ENCODE assay signal across 19 cellular contexts in genomic region chr19:43564800-43565199, GRCh38. TPM values are rescaled to one million over a fixed set of nuclear protein-coding genes. Genes with fewer than 3 reads are reported as not detected.
DNase-seq lines count a peak whose midpoint lies in the region; ATAC-seq and TF ChIP-seq lines count a peak whose summit lies in the region.
"Had no signal": no experiment of that assay in that cellular context is flagged by ENCODE, and none has a peak within 500 bp of the region (broad histone marks: within the 10 kb centered on the region; RNA-seq: fewer than 3 reads in every experiment).

No MANE protein-coding gene starts in this region.

- peaks cover 28% of the 10 kb centered on the region for H3K36me3 Mint-ChIP-seq in activated CD4-positive, alpha-beta T cell treated with anti-CD3 and anti-CD28 coated beads, Interleukin-2, amount 10 ng/mL, durations not matched to agents 7 days and 5 days (ENCODE audit: low read depth)
- H3K36me3 Mint-ChIP-seq in stimulated activated memory B cell treated with anti-CD40 and anti-IgM and Interleukin-4, amounts not matched to agents 10 μg/mL and 1 μg/mL and 100 μg/mL, for 72 hours, result peaks cover 36% of the 10 kb centered on the region

- no peaks in the 10 kb centered on the region for H3K9me3 Mint-ChIP-seq in activated CD4-positive, alpha-beta T cell treated with anti-CD3 and anti-CD28 coated beads, Interleukin-2, amount 10 ng/mL, durations not matched to agents 7 days and 5 days
- no peaks in the 10 kb centered on the region for H3K9me3 Mint-ChIP-seq in stimulated activated memory B cell treated with anti-CD40 and anti-IgM and Interleukin-4, amounts not matched to agents 10 μg/mL and 1 μg/mL and 100 μg/mL, for 72 hours
- H3K9me3 Mint-ChIP-seq: type B pancreatic cell had no signal

- no peak overlapping the region for H3K4me3 Mint-ChIP-seq in activated CD4-positive, alpha-beta T cell treated with anti-CD3 and anti-CD28 coated beads, Interleukin-2, amount 10 ng/mL, durations not matched to agents 7 days and 5 days
- no peak overlapping the region for H3K4me3 Mint-ChIP-seq in stimulated activated memory B cell treated with anti-CD40 and anti-IgM and Interleukin-4, amounts not matched to agents 10 μg/mL and 1 μg/mL and 100 μg/mL, for 72 hours
- H3K4me3 Mint-ChIP-seq: type B pancreatic cell had no signal

- no peak overlapping the region for H3K27ac ChIP-seq in brain microvascular endothelial cell
- H3K27ac ChIP-seq in tibial artery, result no peak overlapping the region

- in situ Hi-C loops in brain microvascular endothelial cell (cut with HindIII; ENCODE audit: low pct_ligation_motif_present, low sequenced_read_pairs), result no loop called here

- H3K27me3 ChIP-seq in brain microvascular endothelial cell (replicated peaks) (no peaks in the 10 kb centered on the region), tibial artery (no peaks in the 10 kb centered on the region)
- H3K27me3 ChIP-seq: ascending aorta, heart right ventricle had no signal

- POLR2A ChIA-PET in activated CD4-positive, alpha-beta T cell treated with anti-CD3 and anti-CD28 coated beads, Interleukin-2, amount 10 ng/mL, durations not matched to agents 7 days and 5 days (lab: Charles Lee), result no interaction called here

- CTCF ChIA-PET in activated CD4-positive, alpha-beta T cell treated with anti-CD3 and anti-CD28 coated beads, Interleukin-2, amount 10 ng/mL, durations not matched to agents 7 days and 5 days (lab: Charles Lee), result interaction anchor here (0.5 to 1.4 kb wide), 4 partner anchors 8 to 201 kb away, joined by 4 to 10 read pairs (median 4); no protein-coding TSS in a partner anchor

- no peaks in the 10 kb centered on the region for H3K36me3 ChIP-seq in brain microvascular endothelial cell (replicated peaks)
- H3K36me3 ChIP-seq in tibial artery, result peaks cover 1 to 20% (median 18%) of the 10 kb centered on the region in 3 donors
- H3K36me3 ChIP-seq: HAP-1 had no signal

- peak overlapping the region; percentile 41 for H3K27ac Mint-ChIP-seq in activated CD4-positive, alpha-beta T cell treated with anti-CD3 and anti-CD28 coated beads, Interleukin-2, amount 10 ng/mL, durations not matched to agents 7 days and 5 days
- H3K27ac Mint-ChIP-seq in stimulated activated memory B cell treated with anti-CD40 and anti-IgM and Interleukin-4, amounts not matched to agents 10 μg/mL and 1 μg/mL and 100 μg/mL, for 72 hours, result peak overlapping the region; percentile 82
- H3K27ac Mint-ChIP-seq: type B pancreatic cell had no signal

- no peaks in the 10 kb centered on the region for H3K27me3 Mint-ChIP-seq in activated CD4-positive, alpha-beta T cell treated with anti-CD3 and anti-CD28 coated beads, Interleukin-2, amount 10 ng/mL, durations not matched to agents 7 days and 5 days
- H3K27me3 Mint-ChIP-seq in stimulated activated memory B cell treated with anti-CD40 and anti-IgM and Interleukin-4, amounts not matched to agents 10 μg/mL and 1 μg/mL and 100 μg/mL, for 72 hours, result no peaks in the 10 kb centered on the region
- H3K27me3 Mint-ChIP-seq: type B pancreatic cell had no signal

- no peak overlapping the region for H3K4me3 ChIP-seq in brain microvascular endothelial cell (ENCODE audit: low read depth, low read length)
- H3K4me3 ChIP-seq in tibial artery, result no peak overlapping the region
- H3K4me3 ChIP-seq: ascending aorta, HAP-1, heart right ventricle had no signal

- no peak for DNase-seq in activated CD4-positive, alpha-beta T cell treated with anti-CD3 and anti-CD28 coated beads, Interleukin-2, amount 10 ng/mL, durations not matched to agents 7 days and 5 days
- DNase-seq in activated CD4-positive, alpha-beta T cell treated with anti-CD3 and anti-CD28 coated beads, Interleukin-2, amount 50 U/mL, for 48 hours, result no peak
- DNase-seq in NCI-H446 (lab: John Stamatoyannopoulos, UW) (peak; percentile 24 to 79), cerebellar cortex (ENCODE audit: low spot score) (peak; percentile 82), brain microvascular endothelial cell (no peak), tibial artery (no peak)
- DNase-seq: activated CD4-positive, alpha-beta T cell treated with anti-CD3 and anti-CD28 coated beads for 1 hour; heart right ventricle; kidney; mesendoderm; NCI-H2029; NCI-H774; nucleus accumbens; stimulated activated CD4-positive, alpha-beta T cell treated with anti-CD3 and anti-CD28 coated beads, Interleukin-4, amount 100 ng/mL, for 24 hours had no signal

- peaks cover 0 to 19% (median 11%) of the 10 kb centered on the region in 4 donors for H3K4me1 ChIP-seq in tibial artery
- H3K4me1 ChIP-seq: HAP-1 had no signal

- H3K4me1 Mint-ChIP-seq in activated CD4-positive, alpha-beta T cell treated with anti-CD3 and anti-CD28 coated beads, Interleukin-2, amount 10 ng/mL, durations not matched to agents 7 days and 5 days, result peaks cover 49% of the 10 kb centered on the region
- H3K4me1 Mint-ChIP-seq in stimulated activated memory B cell treated with anti-CD40 and anti-IgM and Interleukin-4, amounts not matched to agents 10 μg/mL and 1 μg/mL and 100 μg/mL, for 72 hours, result peaks cover 59% of the 10 kb centered on the region

- no peak for ATAC-seq in stimulated activated memory B cell treated with anti-CD40 and anti-IgM and Interleukin-4, amounts not matched to agents 10 μg/mL and 1 μg/mL and 100 μg/mL, for 72 hours
- ATAC-seq in GM19455 (IDR thresholded peaks at IDR 0.05; ENCODE audit: unreplicated experiment), result no peak
- ATAC-seq: heart right ventricle had no signal

- intact Hi-C loops in tibial artery (cut with DNase I; ENCODE audit: low total_unique reads), result no loop called here

- H3K9me3 ChIP-seq in tibial artery, result no peaks in the 10 kb centered on the region
- H3K9me3 ChIP-seq: ascending aorta, HAP-1, heart right ventricle had no signal

- TF ChIP-seq CTCF in brain microvascular endothelial cell (IDR thresholded peaks at IDR 0.05; ENCODE audit: low read depth, low read length, missing control alignments), result no peak
- TF ChIP-seq CTCF in tibial artery (IDR thresholded peaks at IDR 0.05), result no peak

RNA-seq across cellular contexts. Expression of gene XRCC1, which starts 10.5 kb away (rescaled TPM):
- 10 to 100 TPM; 41.2 to 42.6 TPM for total RNA-seq in activated CD4-positive, alpha-beta T cell treated with anti-CD3 and anti-CD28 coated beads, Interleukin-2, amount 10 ng/mL, durations not matched to agents 7 days and 5 days

RNA-seq across cellular contexts. Expression of gene PINLYP, which starts 10.8 kb away (rescaled TPM):
- total RNA-seq in activated CD4-positive, alpha-beta T cell treated with anti-CD3 and anti-CD28 coated beads, Interleukin-2, amount 10 ng/mL, durations not matched to agents 7 days and 5 days, result 1 to 10 TPM; 4.1 to 5.0 TPM

RNA-seq across cellular contexts. Expression of gene IRGQ, which starts 31.1 kb away (rescaled TPM):
- total RNA-seq in activated CD4-positive, alpha-beta T cell treated with anti-CD3 and anti-CD28 coated beads, Interleukin-2, amount 10 ng/mL, durations not matched to agents 7 days and 5 days, result 1 to 10 TPM; 9.0 to 9.7 TPM

RNA-seq across cellular contexts. Expression of gene ZNF576, which starts 31.6 kb away (rescaled TPM):
- total RNA-seq in activated CD4-positive, alpha-beta T cell treated with anti-CD3 and anti-CD28 coated beads, Interleukin-2, amount 10 ng/mL, durations not matched to agents 7 days and 5 days, result 10 to 100 TPM; 14.1 to 14.9 TPM

RNA-seq across cellular contexts. Expression of gene ZNF575, which starts 31.8 kb away (rescaled TPM):
- total RNA-seq in activated CD4-positive, alpha-beta T cell treated with anti-CD3 and anti-CD28 coated beads, Interleukin-2, amount 10 ng/mL, durations not matched to agents 7 days and 5 days, result 1 to 10 TPM; 6.2 to 6.3 TPM
- total RNA-seq: ascending aorta had no signal

Comparison
In these comparisons a context has a peak if more than half of its experiments do, and no peak if none do; other contexts are left out.
1. DNase-seq: peak in NCI-H446 (2 of 2) and cerebellar cortex (single experiment); none in activated CD4-positive, alpha-beta T cell treated with anti-CD3 and anti-CD28 coated beads, Interleukin-2, amount 10 ng/mL, durations not matched to agents 7 days and 5 days (single experiment), activated CD4-positive, alpha-beta T cell treated with anti-CD3 and anti-CD28 coated beads, Interleukin-2, amount 50 U/mL, for 48 hours (0 of 2), brain microvascular endothelial cell (single experiment) and tibial artery (0 of 2).